15 cellular contexts compared by ENCODE assay signal in genomic region chr4:6466756-6467381, GRCh38. TPM values are rescaled to one million over a fixed set of nuclear protein-coding genes. Genes with fewer than 3 reads are reported as not detected.
DNase-seq lines count a peak whose midpoint lies in the region; ATAC-seq and TF ChIP-seq lines count a peak whose summit lies in the region.
"Had no signal": no experiment of that assay in that cellular context is flagged by ENCODE, and none has a peak within 500 bp of the region (broad histone marks: within the 10 kb centered on the region; RNA-seq: fewer than 3 reads in every experiment).

No MANE protein-coding gene starts in this region.

- intact Hi-C loops in sigmoid colon (cut with DNase I), result no loop called here

- peaks cover 4 to 60% (median 33%) of the 10 kb centered on the region in 3 donors for H3K27me3 ChIP-seq in sigmoid colon

- no peak overlapping the region for H3K4me3 ChIP-seq in sigmoid colon

- TF ChIP-seq CTCF in glutamatergic neuron (IDR thresholded peaks at IDR 0.05; ENCODE audit: partially characterized antibody, unreplicated experiment), result no peak
- no peak for TF ChIP-seq CTCF in sigmoid colon (IDR thresholded peaks at IDR 0.05)

- no peak for TF ChIP-seq POLR2A in sigmoid colon (IDR thresholded peaks at IDR 0.05)

- no peaks in the 10 kb centered on the region for H3K9me3 ChIP-seq in sigmoid colon

- peaks cover 4% of the 10 kb centered on the region for H3K27me3 Mint-ChIP-seq in glutamatergic neuron (ENCODE audit: unreplicated experiment)
- peaks cover 36% of the 10 kb centered on the region for H3K27me3 Mint-ChIP-seq in stimulated activated memory B cell treated with anti-CD40 and anti-IgM and Interleukin-4, amounts not matched to agents 10 μg/mL and 1 μg/mL and 100 μg/mL, for 72 hours

- WGBS in sigmoid colon, 2 donors, result 64 to 72% methylated on average over 9 of the region's 9 CpGs

- H3K4me3 Mint-ChIP-seq in glutamatergic neuron (ENCODE audit: unreplicated experiment), result peak overlapping the region; percentile 30
- no peak overlapping the region for H3K4me3 Mint-ChIP-seq in stimulated activated memory B cell treated with anti-CD40 and anti-IgM and Interleukin-4, amounts not matched to agents 10 μg/mL and 1 μg/mL and 100 μg/mL, for 72 hours

- H3K4me1 ChIP-seq in sigmoid colon, result peaks cover 0 to 19% (median 18%) of the 10 kb centered on the region in 4 donors

- H3K27ac Mint-ChIP-seq in glutamatergic neuron (ENCODE audit: unreplicated experiment), result no peak overlapping the region
- H3K27ac Mint-ChIP-seq in stimulated activated memory B cell treated with anti-CD40 and anti-IgM and Interleukin-4, amounts not matched to agents 10 μg/mL and 1 μg/mL and 100 μg/mL, for 72 hours, result no peak overlapping the region
- H3K27ac Mint-ChIP-seq: CD14-positive monocyte had no signal

- no peak overlapping the region for H3K27ac ChIP-seq in sigmoid colon
- H3K27ac ChIP-seq: KMS-11 had no signal

- H3K9me3 Mint-ChIP-seq in glutamatergic neuron (ENCODE audit: unreplicated experiment), result no peaks in the 10 kb centered on the region
- H3K9me3 Mint-ChIP-seq in stimulated activated memory B cell treated with anti-CD40 and anti-IgM and Interleukin-4, amounts not matched to agents 10 μg/mL and 1 μg/mL and 100 μg/mL, for 72 hours, result no peaks in the 10 kb centered on the region

- no peaks in the 10 kb centered on the region for H3K36me3 ChIP-seq in sigmoid colon

- TF ChIP-seq EP300 in sigmoid colon (IDR thresholded peaks at IDR 0.05), result no peak

- H3K4me1 Mint-ChIP-seq in glutamatergic neuron (ENCODE audit: low read depth, unreplicated experiment), result no peaks in the 10 kb centered on the region
- H3K4me1 Mint-ChIP-seq in stimulated activated memory B cell treated with anti-CD40 and anti-IgM and Interleukin-4, amounts not matched to agents 10 μg/mL and 1 μg/mL and 100 μg/mL, for 72 hours, result no peaks in the 10 kb centered on the region

- H3K36me3 Mint-ChIP-seq in glutamatergic neuron (ENCODE audit: unreplicated experiment), result peaks cover 4% of the 10 kb centered on the region
- H3K36me3 Mint-ChIP-seq in stimulated activated memory B cell treated with anti-CD40 and anti-IgM and Interleukin-4, amounts not matched to agents 10 μg/mL and 1 μg/mL and 100 μg/mL, for 72 hours, result no peaks in the 10 kb centered on the region
- H3K36me3 Mint-ChIP-seq: CD14-positive monocyte had no signal

- no peak for ATAC-seq in HG03045 (IDR thresholded peaks at IDR 0.05; ENCODE audit: unreplicated experiment)
- no peak for ATAC-seq in stimulated activated memory B cell treated with anti-CD40 and anti-IgM and Interleukin-4, amounts not matched to agents 10 μg/mL and 1 μg/mL and 100 μg/mL, for 72 hours

- DNase-seq in activated CD8-positive, alpha-beta memory T cell treated with anti-CD3 and anti-CD28 coated beads for 24 hours, result peak; percentile 4
- no peak for DNase-seq in activated CD8-positive, alpha-beta memory T cell treated with anti-CD3 and anti-CD28 coated beads, Interleukin-2, amount 50 U/mL, for 48 hours
- DNase-seq in glutamatergic neuron, result no peak
- DNase-seq in sigmoid colon, result peak; percentile 30
- no peak for DNase-seq in activated effector memory CD4-positive, alpha-beta T cell treated with Interleukin-2 at 50 U/mL for 16 hours
- no peak for DNase-seq in NCI-H82 (lab: John Stamatoyannopoulos, UW)
- DNase-seq: 8988T, DMS79, MV-4-11, NCI-H1694 treated with DMSO at 0.1 percent for 48 hours had no signal

RNA-seq across cellular contexts. Expression of gene PPP2R2C, which starts 5.5 kb away (rescaled TPM):
- total RNA-seq in glutamatergic neuron (ENCODE audit: unreplicated experiment) (9.4 TPM), sigmoid colon (1 to 10 TPM in 3 of 4 donors, under 1 TPM in 1; 0.49 to 2.8 (median 1.3) TPM)
- polyA plus RNA-seq in sigmoid colon, result 1 to 10 TPM in 1 of 3 donors, not detected in 2; 1.1 TPM
- total RNA-seq: OCI-LY7 had no signal
- polyA plus RNA-seq: CD14-positive monocyte had no signal

Comparison
In these comparisons a context has a peak if more than half of its experiments do, and no peak if none do; other contexts are left out.
1. DNase-seq: peak in activated CD8-positive, alpha-beta memory T cell treated with anti-CD3 and anti-CD28 coated beads for 24 hours (single experiment) and sigmoid colon (single experiment); none in activated CD8-positive, alpha-beta memory T cell treated with anti-CD3 and anti-CD28 coated beads, Interleukin-2, amount 50 U/mL, for 48 hours (single experiment), glutamatergic neuron (single experiment), activated effector memory CD4-positive, alpha-beta T cell treated with Interleukin-2 at 50 U/mL for 16 hours (single experiment) and NCI-H82 (single experiment).